ENCODE assay signal across 9 cellular contexts in genomic region chr2:20185176-20186022, GRCh38. TPM values are rescaled to one million over a fixed set of nuclear protein-coding genes. Genes with fewer than 3 reads are reported as not detected.
DNase-seq lines count a peak whose midpoint lies in the region; ATAC-seq, FAIRE-seq and TF ChIP-seq lines count a peak whose summit lies in the region.
"Had no signal": no experiment of that assay in that cellular context is flagged by ENCODE, and none has a peak within 500 bp of the region (broad histone marks: within the 10 kb centered on the region; RNA-seq: fewer than 3 reads in every experiment).

No MANE protein-coding gene starts in this region.

- H4K8ac ChIP-seq in neuronal stem cell (ENCODE audit: low read depth, low read length) (peak overlapping the region; percentile 67), mesendoderm (ENCODE audit: low read depth, low read length) (no peak overlapping the region)

- peaks cover 31% of the 10 kb centered on the region for H3F3A ChIP-seq in PC-9 (ENCODE audit: insufficient read depth, low read depth)

- H4K91ac ChIP-seq in neuronal stem cell (ENCODE audit: low read depth, low read length, poor library complexity) = peak overlapping the region; percentile 98

- peak overlapping the region; percentile 94 for H3K18ac ChIP-seq in neuronal stem cell (ENCODE audit: low read length)
- H3K18ac ChIP-seq in mesendoderm (ENCODE audit: low read length) = no peak overlapping the region

- POLR2A ChIA-PET in PC-9 (lab: Charles Lee; ENCODE audit: unreplicated experiment) = interaction anchor here (0.5 to 1.0 kb wide), 11 partner anchors 25 to 647 kb away, joined by 3 to 11 read pairs (median 4); no protein-coding TSS in a partner anchor
- POLR2A ChIA-PET in endothelial cell of umbilical vein (lab: Charles Lee) = no interaction called here

- intact Hi-C loops in PC-9 (cut with micrococcal nuclease; ENCODE audit: unreplicated experiment) (loop anchor here (2.0 kb wide), 4 partner anchors 37 to 79 kb away; no protein-coding TSS in a partner anchor), endothelial cell of umbilical vein (cut with micrococcal nuclease) (no loop called here)

- dilution Hi-C loops in endothelial cell of umbilical vein (cut with MboI; ENCODE audit: extremely low pct_ligation_motif_present, low sequenced_read_pairs) = no loop called here

- peak overlapping the region; percentile 64 for H2BK12ac ChIP-seq in neuronal stem cell (ENCODE audit: low read length)

- H3K4me1 ChIP-seq in PC-9 (replicated peaks; ENCODE audit: insufficient read depth) (peaks cover 59% of the 10 kb centered on the region), endothelial cell of umbilical vein (ENCODE audit: control insufficient read depth, extremely low read depth, insufficient read depth, low read length) (no peaks in the 10 kb centered on the region), neuronal stem cell (ENCODE audit: control insufficient read depth in 2 of 2, insufficient read depth in 1 of 2, low read depth in 1 of 2, low read length in 2 of 2) (peaks cover 16 to 52% of the 10 kb centered on the region in 2 donors), mesendoderm (ENCODE audit: control insufficient read depth, low read depth, low read length) (peaks cover 5% of the 10 kb centered on the region)

- no peak for ATAC-seq in GM19395 (IDR thresholded peaks at IDR 0.05; ENCODE audit: unreplicated experiment)

- DNase-seq in EH (ENCODE audit: low read depth) = peak; percentile 66
- peak; percentile 73 to 80 for DNase-seq in PC-9
- peak; percentile 16 for DNase-seq in endothelial cell of umbilical vein (ENCODE audit: low read depth, low spot score)
- DNase-seq in neuronal stem cell (ENCODE audit: low spot score) = no peak
- no peak for DNase-seq in hepatic stellate cell (ENCODE audit: low spot score)
- no peak for DNase-seq in mesendoderm
- no peak for DNase-seq in SHP77 (lab: John Stamatoyannopoulos, UW)
- DNase-seq: NCI-H187 treated with DMSO at 0.1 percent for 48 hours had no signal

- no peaks in the 10 kb centered on the region for H3K27me3 ChIP-seq in PC-9 (ENCODE audit: insufficient read depth, low read depth)
- no peaks in the 10 kb centered on the region for H3K27me3 ChIP-seq in endothelial cell of umbilical vein (ENCODE audit: control insufficient read depth in 2 of 2, insufficient read depth in 2 of 2, low read length in 2 of 2)
- H3K27me3 ChIP-seq in neuronal stem cell (ENCODE audit: control insufficient read depth in 3 of 3, insufficient read depth in 3 of 3, low read depth in 1 of 3, low read length in 3 of 3) = peaks cover 0 to 19% (median 0%) of the 10 kb centered on the region in 3 experiments
- no peaks in the 10 kb centered on the region for H3K27me3 ChIP-seq in mesendoderm (ENCODE audit: insufficient read depth, low read length, poor library complexity)

- H3K27ac ChIP-seq in PC-9 (peak overlapping the region; percentile 92), endothelial cell of umbilical vein (ENCODE audit: insufficient read depth, low read depth, low read length) (no peak overlapping the region), neuronal stem cell (replicated peaks; ENCODE audit: low read length) (no peak overlapping the region), mesendoderm (ENCODE audit: low read depth, low read length) (no peak overlapping the region)

- H3K9me2 ChIP-seq in PC-9 (ENCODE audit: insufficient read depth) = no peaks in the 10 kb centered on the region

- H3K56ac ChIP-seq in mesendoderm (ENCODE audit: low read length) = no peak overlapping the region

- H3K36me3 ChIP-seq in PC-9 (ENCODE audit: low read depth) (no peaks in the 10 kb centered on the region), endothelial cell of umbilical vein (ENCODE audit: control insufficient read depth in 2 of 2, extremely low read depth in 1 of 2, insufficient read depth in 2 of 2, low read length in 2 of 2) (no peaks in the 10 kb centered on the region), neuronal stem cell (replicated peaks in 1 of 2; ENCODE audit: control insufficient read depth in 2 of 2, insufficient read depth in 2 of 2, low read length in 2 of 2) (no peaks in the 10 kb centered on the region), mesendoderm (ENCODE audit: control insufficient read depth, insufficient read depth, low read length) (no peaks in the 10 kb centered on the region)

- H3K4ac ChIP-seq in neuronal stem cell (ENCODE audit: low read length) (no peak overlapping the region), mesendoderm (ENCODE audit: low read depth, low read length) (no peak overlapping the region)

- peak overlapping the region; percentile 91 for H2BK5ac ChIP-seq in neuronal stem cell (ENCODE audit: low read length)
- H2BK5ac ChIP-seq in mesendoderm (ENCODE audit: low read length) = no peak overlapping the region

- no peaks in the 10 kb centered on the region for H3K79me1 ChIP-seq in neuronal stem cell (ENCODE audit: low read depth, low read length)
- no peaks in the 10 kb centered on the region for H3K79me1 ChIP-seq in mesendoderm (ENCODE audit: low read length)

- H2BK15ac ChIP-seq in neuronal stem cell (ENCODE audit: low read length) (peak overlapping the region; percentile 34), mesendoderm (replicated peaks; ENCODE audit: low read depth) (no peak overlapping the region)

- peak overlapping the region; percentile 50 for H2AK5ac ChIP-seq in neuronal stem cell (ENCODE audit: low read depth, low read length)
- no peak overlapping the region for H2AK5ac ChIP-seq in mesendoderm (ENCODE audit: low read length)

- H2BK120ac ChIP-seq in neuronal stem cell (ENCODE audit: low read depth, low read length) = peak overlapping the region; percentile 93
- H2BK120ac ChIP-seq in mesendoderm (ENCODE audit: low read depth, low read length) = no peak overlapping the region

- H3K4me2 ChIP-seq in PC-9 (peak overlapping the region; percentile 82), endothelial cell of umbilical vein (ENCODE audit: insufficient read depth, low read length) (no peak overlapping the region), neuronal stem cell (ENCODE audit: insufficient read depth, low read length, poor library complexity, severe bottlenecking) (no peak overlapping the region), mesendoderm (ENCODE audit: low read length) (no peak overlapping the region)

- no peak for TF ChIP-seq POLR2A in endothelial cell of umbilical vein (IDR thresholded peaks at IDR 0.05; ENCODE audit: low read depth, low read length)

- WGBS in neuronal stem cell (ENCODE audit: extremely low coverage in 2 of 2, insufficient read length in 2 of 2, insufficient replicate concordance in 1 of 2), 2 donors = no CpG with 5 or more reads among the region's 18 CpGs
- WGBS in mesendoderm (ENCODE audit: extremely low coverage, insufficient coverage, low lambda C conversion rate) = no CpG with 5 or more reads among the region's 18 CpGs

- no peaks in the 10 kb centered on the region for H3K79me2 ChIP-seq in PC-9 (ENCODE audit: low read depth)
- H3K79me2 ChIP-seq in endothelial cell of umbilical vein (ENCODE audit: control insufficient read depth, insufficient read depth, low read length) = no peaks in the 10 kb centered on the region
- no peaks in the 10 kb centered on the region for H3K79me2 ChIP-seq in mesendoderm (ENCODE audit: control insufficient read depth, insufficient read depth, low read length)

- H4K20me1 ChIP-seq in PC-9 (ENCODE audit: insufficient read depth) (no peaks in the 10 kb centered on the region), endothelial cell of umbilical vein (replicated peaks; ENCODE audit: control insufficient read depth, extremely low read depth, insufficient read depth, low read length) (no peaks in the 10 kb centered on the region)

- no peak for TF ChIP-seq CTCF in PC-9 (conservative IDR thresholded peaks at IDR 0.05)
- no peak for TF ChIP-seq CTCF in endothelial cell of umbilical vein (IDR thresholded peaks at IDR 0.05; ENCODE audit: extremely low read depth in 1 of 2, insufficient read depth in 1 of 2, low read depth in 1 of 2, low read length in 2 of 2)

- H3K9me3 ChIP-seq in PC-9 (ENCODE audit: insufficient read depth, low read depth) (no peaks in the 10 kb centered on the region), endothelial cell of umbilical vein (replicated peaks; ENCODE audit: control insufficient read depth, insufficient read depth, low read length) (no peaks in the 10 kb centered on the region), neuronal stem cell (replicated peaks in 1 of 2; ENCODE audit: control insufficient read depth in 2 of 2, insufficient read depth in 1 of 2, low read depth in 1 of 2, low read length in 2 of 2) (no peaks in the 10 kb centered on the region)

- H3K14ac ChIP-seq in neuronal stem cell (ENCODE audit: low read length) = peak overlapping the region; percentile 21

- H3K9me1 ChIP-seq in endothelial cell of umbilical vein (replicated peaks; ENCODE audit: control insufficient read depth, extremely low read depth, insufficient read depth, low read length) = no peaks in the 10 kb centered on the region

- H4K5ac ChIP-seq in mesendoderm (ENCODE audit: low read length) = no peak overlapping the region

- FAIRE-seq in endothelial cell of umbilical vein (lab: Jason Lieb, UNC) = no peak

- CTCF ChIA-PET in PC-9 (lab: Charles Lee) = interaction anchor here (0.8 to 1.5 kb wide), 4 partner anchors 36 to 76 kb away, joined by 3 to 10 read pairs (median 8); partner anchors contain the start of gene SDC1
- CTCF ChIA-PET in endothelial cell of umbilical vein (lab: Charles Lee) = interaction anchor here (0.8 to 1.6 kb wide), 6 partner anchors 8 to 52 kb away, joined by 3 to 6 read pairs (median 3); no protein-coding TSS in a partner anchor

- H3K4me3 ChIP-seq in PC-9 (peak overlapping the region; percentile 54; the same call in 1 of the 2 replicates), endothelial cell of umbilical vein (replicated peaks in 1 of 3; ENCODE audit: insufficient read depth in 1 of 3, low read depth in 1 of 3, low read length in 3 of 3) (no peak overlapping the region), neuronal stem cell (ENCODE audit: low read length in 2 of 2) (no peak overlapping the region), mesendoderm (ENCODE audit: low read length) (no peak overlapping the region)

- peak overlapping the region; percentile 13 for H3K23ac ChIP-seq in neuronal stem cell (ENCODE audit: low read depth, low read length, poor library complexity)
- H3K23ac ChIP-seq in mesendoderm (ENCODE audit: low read length) = no peak overlapping the region

- H2AFZ ChIP-seq in PC-9 (no peak overlapping the region), endothelial cell of umbilical vein (ENCODE audit: low read depth, low read length) (peak overlapping the region; percentile 41), neuronal stem cell (ENCODE audit: low read length) (peak overlapping the region; percentile 79)

- BruUV-seq in PC-9 (replicated peaks; lab: Mats Ljungman, UMichigan) (no TSS peak), endothelial cell of umbilical vein (replicated peaks; lab: Mats Ljungman, UMichigan) (no TSS peak)

- H3K9ac ChIP-seq in endothelial cell of umbilical vein (replicated peaks; ENCODE audit: extremely low read depth, insufficient read depth, low read length) = no peak overlapping the region
- H3K9ac ChIP-seq in neuronal stem cell (ENCODE audit: low read depth, low read length, poor library complexity) = peak overlapping the region; percentile 0
- no peak overlapping the region for H3K9ac ChIP-seq in mesendoderm (ENCODE audit: low read length)

RNA-seq across cellular contexts. Expression of gene SDC1, which starts 39.5 kb away (rescaled TPM):
- total RNA-seq in PC-9 (2021) = 114 and 128 TPM in 2 replicates
- total RNA-seq in endothelial cell of umbilical vein = 3.5 and 4.0 TPM in 2 replicates
- 3.2 and 5.6 TPM in 2 replicates for polyA plus RNA-seq in endothelial cell of umbilical vein
- polyA plus RNA-seq in endothelial cell of umbilical vein (2011; cell fraction: cytosol; rRNA removed) = 2.7 and 3.1 TPM in 2 replicates
- polyA plus RNA-seq in endothelial cell of umbilical vein (2011; cell fraction: nucleus; rRNA removed) = 1.4 and 2.0 TPM in 2 replicates
- polyA plus RNA-seq in endothelial cell of umbilical vein (2012) = 10.6 and 11.3 TPM in 2 replicates
- 1.1 and 2.3 TPM in 2 replicates for polyA minus RNA-seq in endothelial cell of umbilical vein
- polyA minus RNA-seq in endothelial cell of umbilical vein (2011; cell fraction: cytosol; rRNA and poly(A)+ RNA removed) = 15.5 TPM
- polyA minus RNA-seq in endothelial cell of umbilical vein (2011; cell fraction: nucleus; rRNA and poly(A)+ RNA removed) = 1.3 TPM in 2 replicates
- 45.3 TPM for polyA plus RNA-seq in neuronal stem cell (2013, experiment 1 of 2)
- 48.1 TPM for polyA plus RNA-seq in neuronal stem cell (2013, experiment 2 of 2)
- 27.6 TPM for polyA plus RNA-seq in mesendoderm (2013, experiment 1 of 2)
- 27.4 TPM for polyA plus RNA-seq in mesendoderm (2013, experiment 2 of 2)

Comparison
In these comparisons a context has a peak if more than half of its experiments do, and no peak if none do; other contexts are left out.
1. DNase-seq: peak in EH (single experiment), PC-9 (2 of 2) and endothelial cell of umbilical vein (single experiment); none in neuronal stem cell (single experiment), hepatic stellate cell (single experiment), mesendoderm (single experiment) and SHP77 (0 of 2).
2. RNA of gene SDC1, which starts 39.5 kb away (total RNA-seq): 114 to 128 TPM in PC-9; 3.5 to 4.0 TPM in endothelial cell of umbilical vein; every median in the first group is over 10 times any median in the second.